Comparison of ENCODE assay signal across 1 cellular context in the genomic region with DNA sequence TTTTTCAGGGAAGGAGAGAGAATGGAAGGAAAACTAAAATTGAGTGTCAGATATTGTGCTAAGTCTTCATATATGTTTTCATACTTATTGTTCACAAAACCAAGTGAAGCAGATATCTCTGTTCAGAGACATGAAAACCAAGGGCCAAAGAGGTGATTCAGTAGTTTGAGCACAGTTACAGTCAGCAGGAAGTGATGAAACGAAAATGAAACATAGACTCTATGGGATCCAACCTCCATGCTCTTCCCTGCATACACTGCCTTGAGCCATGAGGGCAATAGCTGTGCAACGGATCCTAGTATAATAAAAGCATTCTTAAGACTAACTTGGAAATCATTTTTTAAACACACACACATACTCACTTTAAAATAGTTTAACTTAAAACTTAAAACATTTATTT.
TF ChIP-seq lines count a peak whose summit lies in the region.

No MANE protein-coding gene starts in this region.

TF ChIP-seq in GM23338, 12 proteins besides CTCF, POLR2A, EP300 and RAD21 (continued from another document):
- TF ChIP-seq, protein P1, sequence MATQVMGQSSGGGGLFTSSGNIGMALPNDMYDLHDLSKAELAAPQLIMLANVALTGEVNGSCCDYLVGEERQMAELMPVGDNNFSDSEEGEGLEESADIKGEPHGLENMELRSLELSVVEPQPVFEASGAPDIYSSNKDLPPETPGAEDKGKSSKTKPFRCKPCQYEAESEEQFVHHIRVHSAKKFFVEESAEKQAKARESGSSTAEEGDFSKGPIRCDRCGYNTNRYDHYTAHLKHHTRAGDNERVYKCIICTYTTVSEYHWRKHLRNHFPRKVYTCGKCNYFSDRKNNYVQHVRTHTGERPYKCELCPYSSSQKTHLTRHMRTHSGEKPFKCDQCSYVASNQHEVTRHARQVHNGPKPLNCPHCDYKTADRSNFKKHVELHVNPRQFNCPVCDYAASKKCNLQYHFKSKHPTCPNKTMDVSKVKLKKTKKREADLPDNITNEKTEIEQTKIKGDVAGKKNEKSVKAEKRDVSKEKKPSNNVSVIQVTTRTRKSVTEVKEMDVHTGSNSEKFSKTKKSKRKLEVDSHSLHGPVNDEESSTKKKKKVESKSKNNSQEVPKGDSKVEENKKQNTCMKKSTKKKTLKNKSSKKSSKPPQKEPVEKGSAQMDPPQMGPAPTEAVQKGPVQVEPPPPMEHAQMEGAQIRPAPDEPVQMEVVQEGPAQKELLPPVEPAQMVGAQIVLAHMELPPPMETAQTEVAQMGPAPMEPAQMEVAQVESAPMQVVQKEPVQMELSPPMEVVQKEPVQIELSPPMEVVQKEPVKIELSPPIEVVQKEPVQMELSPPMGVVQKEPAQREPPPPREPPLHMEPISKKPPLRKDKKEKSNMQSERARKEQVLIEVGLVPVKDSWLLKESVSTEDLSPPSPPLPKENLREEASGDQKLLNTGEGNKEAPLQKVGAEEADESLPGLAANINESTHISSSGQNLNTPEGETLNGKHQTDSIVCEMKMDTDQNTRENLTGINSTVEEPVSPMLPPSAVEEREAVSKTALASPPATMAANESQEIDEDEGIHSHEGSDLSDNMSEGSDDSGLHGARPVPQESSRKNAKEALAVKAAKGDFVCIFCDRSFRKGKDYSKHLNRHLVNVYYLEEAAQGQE (IDR thresholded peaks at IDR 0.05; ENCODE audit: unreplicated experiment), result no peak
- no peak for TF ChIP-seq POLR2AphosphoS5 (IDR thresholded peaks at IDR 0.05; ENCODE audit: low read depth)
- no peak for TF ChIP-seq NANOG (IDR thresholded peaks at IDR 0.05; ENCODE audit: borderline replicate concordance)
- no peak for TF ChIP-seq EZH2 (IDR thresholded peaks at IDR 0.05; ENCODE audit: low read depth, unreplicated experiment)
- no peak for TF ChIP-seq JUNB (IDR thresholded peaks at IDR 0.05; ENCODE audit: unreplicated experiment)
- no peak for TF ChIP-seq CREB1 (CRISPR knock-in tag; IDR thresholded peaks at IDR 0.05; ENCODE audit: low read depth)
- TF ChIP-seq ZNF114 (CRISPR knock-in tag; IDR thresholded peaks at IDR 0.05), result no peak
- TF ChIP-seq ZNF331 (CRISPR knock-in tag; IDR thresholded peaks at IDR 0.05; ENCODE audit: low read depth), result no peak
- TF ChIP-seq EZH2phosphoT487 (IDR thresholded peaks at IDR 0.05; ENCODE audit: unreplicated experiment), result no peak
